Comparison of ENCODE assay signal across 1 cellular context in the genomic region with DNA sequence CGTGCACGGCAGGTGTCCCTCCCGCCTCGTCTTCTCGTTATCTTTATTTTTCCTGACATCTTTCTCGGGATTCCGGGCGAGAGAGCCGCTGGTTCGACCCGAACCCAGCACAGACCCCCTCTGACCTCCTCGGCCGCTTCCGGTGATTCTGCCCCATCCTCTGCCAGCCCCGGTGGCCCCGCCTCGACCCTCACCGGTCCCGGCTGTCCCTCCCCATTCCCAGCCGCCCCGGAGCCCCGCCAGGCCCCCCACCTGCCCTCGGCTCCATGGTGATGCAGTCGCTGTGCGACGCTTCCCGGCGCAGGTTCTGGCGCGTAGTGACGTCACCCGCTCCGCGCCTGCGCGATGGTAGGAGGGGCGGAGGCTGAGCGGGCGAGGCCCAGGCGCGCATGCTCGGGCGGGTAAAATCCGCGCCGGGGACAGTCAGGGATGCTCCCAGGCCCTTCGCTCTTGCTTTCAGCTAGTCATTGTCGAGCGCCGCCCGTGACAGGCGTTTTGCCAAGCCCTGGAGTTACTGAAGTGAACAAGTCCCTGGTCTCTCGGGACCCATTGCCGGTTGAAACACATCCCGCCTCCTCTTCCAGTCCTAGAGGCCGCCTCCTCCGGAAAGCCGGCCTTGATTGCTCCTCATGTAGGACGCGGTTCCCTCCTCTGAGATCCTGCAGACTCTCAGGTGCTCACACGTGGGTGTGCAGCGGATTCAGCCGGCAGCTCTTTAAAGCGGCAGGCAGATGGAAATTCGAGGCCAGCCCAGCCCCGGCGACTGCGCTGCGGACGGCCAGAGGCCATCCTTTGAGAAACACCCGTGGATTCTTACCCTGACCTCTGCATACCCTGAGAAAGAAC.
TF ChIP-seq lines count a peak whose summit lies in the region.

A gene with protein sequence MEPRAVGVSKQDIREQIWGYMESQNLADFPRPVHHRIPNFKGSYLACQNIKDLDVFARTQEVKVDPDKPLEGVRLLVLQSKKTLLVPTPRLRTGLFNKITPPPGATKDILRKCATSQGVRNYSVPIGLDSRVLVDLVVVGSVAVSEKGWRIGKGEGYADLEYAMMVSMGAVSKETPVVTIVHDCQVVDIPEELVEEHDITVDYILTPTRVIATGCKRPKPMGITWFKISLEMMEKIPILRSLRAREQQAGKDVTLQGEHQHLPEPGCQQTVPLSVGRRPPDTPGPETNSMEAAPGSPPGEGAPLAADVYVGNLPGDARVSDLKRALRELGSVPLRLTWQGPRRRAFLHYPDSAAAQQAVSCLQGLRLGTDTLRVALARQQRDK (minus strand): TSS at position 319 of the 846 bp plus-strand sequence. CDS start 51 bp downstream, at position 268.

TF ChIP-seq in HepG2, 621 proteins besides CTCF, POLR2A, EP300 and RAD21 (continued from another document and continues in another):
- TF ChIP-seq, protein P1, sequence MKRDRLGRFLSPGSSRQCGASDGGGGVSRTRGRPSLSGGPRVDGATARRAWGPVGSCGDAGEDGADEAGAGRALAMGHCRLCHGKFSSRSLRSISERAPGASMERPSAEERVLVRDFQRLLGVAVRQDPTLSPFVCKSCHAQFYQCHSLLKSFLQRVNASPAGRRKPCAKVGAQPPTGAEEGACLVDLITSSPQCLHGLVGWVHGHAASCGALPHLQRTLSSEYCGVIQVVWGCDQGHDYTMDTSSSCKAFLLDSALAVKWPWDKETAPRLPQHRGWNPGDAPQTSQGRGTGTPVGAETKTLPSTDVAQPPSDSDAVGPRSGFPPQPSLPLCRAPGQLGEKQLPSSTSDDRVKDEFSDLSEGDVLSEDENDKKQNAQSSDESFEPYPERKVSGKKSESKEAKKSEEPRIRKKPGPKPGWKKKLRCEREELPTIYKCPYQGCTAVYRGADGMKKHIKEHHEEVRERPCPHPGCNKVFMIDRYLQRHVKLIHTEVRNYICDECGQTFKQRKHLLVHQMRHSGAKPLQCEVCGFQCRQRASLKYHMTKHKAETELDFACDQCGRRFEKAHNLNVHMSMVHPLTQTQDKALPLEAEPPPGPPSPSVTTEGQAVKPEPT (CRISPR knock-in tag; IDR thresholded peaks at IDR 0.05; ENCODE audit: low read depth), result no peak
- TF ChIP-seq SNAI1 (CRISPR knock-in tag; IDR thresholded peaks at IDR 0.05; ENCODE audit: borderline replicate concordance) (no peak), ZFP62 (CRISPR knock-in tag; IDR thresholded peaks at IDR 0.05) (no peak), MAF1 (CRISPR knock-in tag; IDR thresholded peaks at IDR 0.05; ENCODE audit: borderline replicate concordance) (no peak), SMARCC2 (IDR thresholded peaks at IDR 0.05) (no peak), HNF4A (CRISPR knock-in tag; IDR thresholded peaks at IDR 0.05) (no peak), ZNF501 (CRISPR knock-in tag; IDR thresholded peaks at IDR 0.05) (peak; percentile 89), ZNF101 (CRISPR knock-in tag; IDR thresholded peaks at IDR 0.05; ENCODE audit: borderline replicate concordance, low read depth) (no peak), RBM39 (IDR thresholded peaks at IDR 0.05; ENCODE audit: low read depth, low read length, poor library complexity, severe bottlenecking) (no peak), SIX1 (CRISPR knock-in tag; IDR thresholded peaks at IDR 0.05; ENCODE audit: borderline replicate concordance) (no peak), ZNF781 (CRISPR knock-in tag; IDR thresholded peaks at IDR 0.05; ENCODE audit: borderline replicate concordance, not compliant biosample characterization) (peak; percentile 67), ZFP82 (CRISPR knock-in tag; IDR thresholded peaks at IDR 0.05; ENCODE audit: borderline replicate concordance) (peak; percentile 78; the same call in 1 of the 2 replicates), FOXO1 (CRISPR knock-in tag; IDR thresholded peaks at IDR 0.05) (peak; percentile 71; the same call in 1 of the 2 replicates), ZNF839 (CRISPR knock-in tag; IDR thresholded peaks at IDR 0.05; ENCODE audit: borderline replicate concordance) (no peak), ZNF30 (CRISPR knock-in tag; IDR thresholded peaks at IDR 0.05) (peak; percentile 77), ZBTB8A (CRISPR knock-in tag; IDR thresholded peaks at IDR 0.05; ENCODE audit: borderline replicate concordance, low read depth) (no peak), SMC3 (IDR thresholded peaks at IDR 0.05; ENCODE audit: low read length) (no peak), ZNF615 (CRISPR knock-in tag; IDR thresholded peaks at IDR 0.05; ENCODE audit: borderline replicate concordance) (no peak), CBX2 (IDR thresholded peaks at IDR 0.05; ENCODE audit: low read depth, low read length) (no peak), CBX2 (CRISPR knock-in tag; IDR thresholded peaks at IDR 0.05; ENCODE audit: low read depth) (no peak), ZNF460 (CRISPR knock-in tag; IDR thresholded peaks at IDR 0.05; ENCODE audit: borderline replicate concordance) (no peak), ZNF44 (CRISPR knock-in tag; IDR thresholded peaks at IDR 0.05) (peak; percentile 76; the same call in 1 of the 2 replicates), ZC3H13 (CRISPR knock-in tag; IDR thresholded peaks at IDR 0.05) (no peak; the same call in 1 of the 2 replicates), MTF1 (CRISPR knock-in tag; IDR thresholded peaks at IDR 0.05) (0 out of 2 replicates have a peak, but pooled peaks have one; percentile 38), BHLHE40 (IDR thresholded peaks at IDR 0.05; ENCODE audit: low read length) (no peak)
- TF ChIP-seq, protein P2, sequence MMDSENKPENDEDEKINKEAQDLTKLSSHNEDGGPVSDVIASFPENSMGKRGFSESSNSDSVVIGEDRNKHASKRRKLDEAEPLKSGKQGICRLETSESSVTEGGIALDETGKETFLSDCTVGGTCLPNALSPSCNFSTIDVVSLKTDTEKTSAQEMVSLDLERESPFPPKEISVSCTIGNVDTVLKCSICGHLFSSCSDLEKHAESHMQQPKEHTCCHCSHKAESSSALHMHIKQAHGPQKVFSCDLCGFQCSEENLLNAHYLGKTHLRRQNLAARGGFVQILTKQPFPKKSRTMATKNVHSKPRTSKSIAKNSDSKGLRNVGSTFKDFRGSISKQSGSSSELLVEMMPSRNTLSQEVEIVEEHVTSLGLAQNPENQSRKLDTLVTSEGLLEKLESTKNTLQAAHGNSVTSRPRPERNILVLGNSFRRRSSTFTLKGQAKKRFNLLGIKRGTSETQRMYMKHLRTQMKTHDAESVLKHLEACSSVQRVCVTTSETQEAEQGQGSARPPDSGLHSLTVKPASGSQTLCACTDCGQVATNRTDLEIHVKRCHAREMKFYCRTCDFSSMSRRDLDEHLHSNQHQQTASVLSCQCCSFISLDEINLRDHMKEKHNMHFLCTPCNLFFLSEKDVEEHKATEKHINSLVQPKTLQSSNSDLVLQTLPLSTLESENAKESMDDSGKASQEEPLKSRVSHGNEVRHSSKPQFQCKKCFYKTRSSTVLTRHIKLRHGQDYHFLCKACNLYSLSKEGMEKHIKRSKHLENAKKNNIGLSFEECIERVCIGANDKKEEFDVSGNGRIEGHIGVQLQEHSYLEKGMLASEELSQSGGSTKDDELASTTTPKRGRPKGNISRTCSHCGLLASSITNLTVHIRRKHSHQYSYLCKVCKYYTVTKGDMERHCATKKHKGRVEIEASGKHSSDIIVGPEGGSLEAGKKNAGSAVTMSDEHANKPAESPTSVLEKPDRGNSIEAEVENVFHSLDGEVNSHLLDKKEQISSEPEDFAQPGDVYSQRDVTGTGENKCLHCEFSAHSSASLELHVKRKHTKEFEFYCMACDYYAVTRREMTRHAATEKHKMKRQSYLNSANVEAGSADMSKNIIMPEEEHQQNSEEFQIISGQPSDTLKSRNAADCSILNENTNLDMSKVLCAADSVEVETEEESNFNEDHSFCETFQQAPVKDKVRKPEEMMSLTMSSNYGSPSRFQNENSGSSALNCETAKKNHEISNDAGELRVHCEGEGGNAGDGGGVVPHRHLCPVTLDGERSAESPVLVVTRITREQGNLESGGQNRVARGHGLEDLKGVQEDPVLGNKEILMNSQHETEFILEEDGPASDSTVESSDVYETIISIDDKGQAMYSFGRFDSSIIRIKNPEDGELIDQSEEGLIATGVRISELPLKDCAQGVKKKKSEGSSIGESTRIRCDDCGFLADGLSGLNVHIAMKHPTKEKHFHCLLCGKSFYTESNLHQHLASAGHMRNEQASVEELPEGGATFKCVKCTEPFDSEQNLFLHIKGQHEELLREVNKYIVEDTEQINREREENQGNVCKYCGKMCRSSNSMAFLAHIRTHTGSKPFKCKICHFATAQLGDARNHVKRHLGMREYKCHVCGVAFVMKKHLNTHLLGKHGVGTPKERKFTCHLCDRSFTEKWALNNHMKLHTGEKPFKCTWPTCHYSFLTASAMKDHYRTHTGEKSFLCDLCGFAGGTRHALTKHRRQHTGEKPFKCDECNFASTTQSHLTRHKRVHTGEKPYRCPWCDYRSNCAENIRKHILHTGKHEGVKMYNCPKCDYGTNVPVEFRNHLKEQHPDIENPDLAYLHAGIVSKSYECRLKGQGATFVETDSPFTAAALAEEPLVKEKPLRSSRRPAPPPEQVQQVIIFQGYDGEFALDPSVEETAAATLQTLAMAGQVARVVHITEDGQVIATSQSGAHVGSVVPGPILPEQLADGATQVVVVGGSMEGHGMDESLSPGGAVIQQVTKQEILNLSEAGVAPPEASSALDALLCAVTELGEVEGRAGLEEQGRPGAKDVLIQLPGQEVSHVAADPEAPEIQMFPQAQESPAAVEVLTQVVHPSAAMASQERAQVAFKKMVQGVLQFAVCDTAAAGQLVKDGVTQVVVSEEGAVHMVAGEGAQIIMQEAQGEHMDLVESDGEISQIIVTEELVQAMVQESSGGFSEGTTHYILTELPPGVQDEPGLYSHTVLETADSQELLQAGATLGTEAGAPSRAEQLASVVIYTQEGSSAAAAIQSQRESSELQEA (CRISPR knock-in tag; IDR thresholded peaks at IDR 0.05; ENCODE audit: not compliant biosample characterization), result peak; percentile 53
- TF ChIP-seq, protein P3, sequence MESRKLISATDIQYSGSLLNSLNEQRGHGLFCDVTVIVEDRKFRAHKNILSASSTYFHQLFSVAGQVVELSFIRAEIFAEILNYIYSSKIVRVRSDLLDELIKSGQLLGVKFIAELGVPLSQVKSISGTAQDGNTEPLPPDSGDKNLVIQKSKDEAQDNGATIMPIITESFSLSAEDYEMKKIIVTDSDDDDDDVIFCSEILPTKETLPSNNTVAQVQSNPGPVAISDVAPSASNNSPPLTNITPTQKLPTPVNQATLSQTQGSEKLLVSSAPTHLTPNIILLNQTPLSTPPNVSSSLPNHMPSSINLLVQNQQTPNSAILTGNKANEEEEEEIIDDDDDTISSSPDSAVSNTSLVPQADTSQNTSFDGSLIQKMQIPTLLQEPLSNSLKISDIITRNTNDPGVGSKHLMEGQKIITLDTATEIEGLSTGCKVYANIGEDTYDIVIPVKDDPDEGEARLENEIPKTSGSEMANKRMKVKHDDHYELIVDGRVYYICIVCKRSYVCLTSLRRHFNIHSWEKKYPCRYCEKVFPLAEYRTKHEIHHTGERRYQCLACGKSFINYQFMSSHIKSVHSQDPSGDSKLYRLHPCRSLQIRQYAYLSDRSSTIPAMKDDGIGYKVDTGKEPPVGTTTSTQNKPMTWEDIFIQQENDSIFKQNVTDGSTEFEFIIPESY (CRISPR knock-in tag; IDR thresholded peaks at IDR 0.05), result peak; percentile 29; the same call in 1 of the 2 replicates
- TF ChIP-seq, protein P4, sequence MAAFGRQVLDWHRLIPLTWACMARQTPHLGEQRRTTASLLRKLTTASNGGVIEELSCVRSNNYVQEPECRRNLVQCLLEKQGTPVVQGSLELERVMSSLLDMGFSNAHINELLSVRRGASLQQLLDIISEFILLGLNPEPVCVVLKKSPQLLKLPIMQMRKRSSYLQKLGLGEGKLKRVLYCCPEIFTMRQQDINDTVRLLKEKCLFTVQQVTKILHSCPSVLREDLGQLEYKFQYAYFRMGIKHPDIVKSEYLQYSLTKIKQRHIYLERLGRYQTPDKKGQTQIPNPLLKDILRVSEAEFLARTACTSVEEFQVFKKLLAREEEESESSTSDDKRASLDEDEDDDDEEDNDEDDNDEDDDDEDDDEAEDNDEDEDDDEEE (CRISPR knock-in tag; IDR thresholded peaks at IDR 0.05), result no peak; the same call in 1 of the 2 replicates
- TF ChIP-seq, protein P5, sequence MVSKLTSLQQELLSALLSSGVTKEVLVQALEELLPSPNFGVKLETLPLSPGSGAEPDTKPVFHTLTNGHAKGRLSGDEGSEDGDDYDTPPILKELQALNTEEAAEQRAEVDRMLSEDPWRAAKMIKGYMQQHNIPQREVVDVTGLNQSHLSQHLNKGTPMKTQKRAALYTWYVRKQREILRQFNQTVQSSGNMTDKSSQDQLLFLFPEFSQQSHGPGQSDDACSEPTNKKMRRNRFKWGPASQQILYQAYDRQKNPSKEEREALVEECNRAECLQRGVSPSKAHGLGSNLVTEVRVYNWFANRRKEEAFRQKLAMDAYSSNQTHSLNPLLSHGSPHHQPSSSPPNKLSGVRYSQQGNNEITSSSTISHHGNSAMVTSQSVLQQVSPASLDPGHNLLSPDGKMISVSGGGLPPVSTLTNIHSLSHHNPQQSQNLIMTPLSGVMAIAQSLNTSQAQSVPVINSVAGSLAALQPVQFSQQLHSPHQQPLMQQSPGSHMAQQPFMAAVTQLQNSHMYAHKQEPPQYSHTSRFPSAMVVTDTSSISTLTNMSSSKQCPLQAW (CRISPR knock-in tag; IDR thresholded peaks at IDR 0.05), result peak; percentile 84
- TF ChIP-seq, protein P6, sequence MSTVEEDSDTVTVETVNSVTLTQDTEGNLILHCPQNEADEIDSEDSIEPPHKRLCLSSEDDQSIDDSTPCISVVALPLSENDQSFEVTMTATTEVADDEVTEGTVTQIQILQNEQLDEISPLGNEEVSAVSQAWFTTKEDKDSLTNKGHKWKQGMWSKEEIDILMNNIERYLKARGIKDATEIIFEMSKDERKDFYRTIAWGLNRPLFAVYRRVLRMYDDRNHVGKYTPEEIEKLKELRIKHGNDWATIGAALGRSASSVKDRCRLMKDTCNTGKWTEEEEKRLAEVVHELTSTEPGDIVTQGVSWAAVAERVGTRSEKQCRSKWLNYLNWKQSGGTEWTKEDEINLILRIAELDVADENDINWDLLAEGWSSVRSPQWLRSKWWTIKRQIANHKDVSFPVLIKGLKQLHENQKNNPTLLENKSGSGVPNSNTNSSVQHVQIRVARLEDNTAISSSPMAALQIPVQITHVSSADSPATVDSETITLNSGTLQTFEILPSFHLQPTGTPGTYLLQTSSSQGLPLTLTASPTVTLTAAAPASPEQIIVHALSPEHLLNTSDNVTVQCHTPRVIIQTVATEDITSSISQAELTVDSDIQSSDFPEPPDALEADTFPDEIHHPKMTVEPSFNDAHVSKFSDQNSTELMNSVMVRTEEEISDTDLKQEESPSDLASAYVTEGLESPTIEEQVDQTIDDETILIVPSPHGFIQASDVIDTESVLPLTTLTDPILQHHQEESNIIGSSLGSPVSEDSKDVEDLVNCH (CRISPR knock-in tag; IDR thresholded peaks at IDR 0.05), result 0 out of 2 replicates have a peak, but pooled peaks have one; percentile 19
- TF ChIP-seq, protein P7, sequence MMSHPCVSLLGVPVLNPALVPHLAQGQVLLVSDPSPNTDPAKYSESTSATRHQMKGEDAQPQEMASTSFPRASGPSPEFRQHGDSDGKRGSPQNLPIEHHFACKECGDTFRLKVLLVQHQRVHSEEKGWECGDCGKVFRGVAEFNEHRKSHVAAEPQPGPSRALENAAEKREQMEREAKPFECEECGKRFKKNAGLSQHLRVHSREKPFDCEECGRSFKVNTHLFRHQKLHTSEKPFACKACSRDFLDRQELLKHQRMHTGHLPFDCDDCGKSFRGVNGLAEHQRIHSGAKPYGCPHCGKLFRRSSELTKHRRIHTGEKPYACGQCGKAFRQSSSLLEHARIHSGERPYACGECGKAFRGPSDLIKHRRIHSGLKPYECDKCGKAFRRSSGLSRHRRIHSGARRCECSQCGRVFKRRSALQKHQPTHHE (CRISPR knock-in tag; IDR thresholded peaks at IDR 0.05; ENCODE audit: borderline replicate concordance), result peak; percentile 48; the same call in 1 of the 2 replicates
